Comparison of ENCODE assay signal across 25 cellular contexts in genomic region chr11:12321217-12321937, GRCh38. TPM values are rescaled to one million over a fixed set of nuclear protein-coding genes. Genes with fewer than 3 reads are reported as not detected.
DNase-seq lines count a peak whose midpoint lies in the region; ATAC-seq, FAIRE-seq and TF ChIP-seq lines count a peak whose summit lies in the region.
"Had no signal": no experiment of that assay in that cellular context is flagged by ENCODE, and none has a peak within 500 bp of the region (broad histone marks: within the 10 kb centered on the region; RNA-seq: fewer than 3 reads in every experiment).

No MANE protein-coding gene starts in this region.

- TF ChIP-seq RAD21 in HepG2 (CRISPR knock-in tag; IDR thresholded peaks at IDR 0.05) = no peak

- ATAC-seq in HepG2 (no peak), right lobe of liver (no peak)
- ATAC-seq: activated T-helper 17 cell treated with anti-CD3 and anti-CD28 coated beads, Interleukin-2, amount 50 U/mL, for 72 hours; left lung had no signal

- intact Hi-C loops in HepG2 (cut with micrococcal nuclease; ENCODE audit: unreplicated experiment) (no loop called here), right lobe of liver (cut with DNase I) (no loop called here), MCF 10A (cut with micrococcal nuclease) (no loop called here)

- H3K79me1 ChIP-seq in mesenchymal stem cell (replicated peaks; ENCODE audit: low read length, poor library complexity, severe bottlenecking) = no peaks in the 10 kb centered on the region

- no peaks in the 10 kb centered on the region for H3K36me3 Mint-ChIP-seq in MCF 10A (ENCODE audit: insufficient read depth, unreplicated experiment)

- no peak overlapping the region for H3K27ac Mint-ChIP-seq in MCF 10A (ENCODE audit: low read depth, unreplicated experiment)
- H3K27ac Mint-ChIP-seq: HFFc6 had no signal

- H2BK15ac ChIP-seq in mesenchymal stem cell (ENCODE audit: low read depth, poor library complexity, severe bottlenecking) = no peak overlapping the region

- H3K4me2 ChIP-seq in HepG2 (ENCODE audit: low read depth, low read length) (no peak overlapping the region), mesenchymal stem cell (ENCODE audit: low read length, poor library complexity, severe bottlenecking) (no peak overlapping the region)

- H3K27ac ChIP-seq in HepG2 (ENCODE audit: extremely low read length, insufficient read depth, low read length) (no peak overlapping the region), right lobe of liver (no peak overlapping the region), mesenchymal stem cell (ENCODE audit: low read length, poor library complexity, severe bottlenecking) (no peak overlapping the region)
- H3K27ac ChIP-seq: 22Rv1, breast epithelium, coronary artery, left lung, spleen had no signal

- H2BK5ac ChIP-seq in mesenchymal stem cell (ENCODE audit: low read depth, low read length, poor library complexity, severe bottlenecking) = no peak overlapping the region

- H2BK12ac ChIP-seq in mesenchymal stem cell (ENCODE audit: low read length in 2 of 2) = peak overlapping the region in 1 of 2 experiments; percentile 84

- H3K9me3 ChIP-seq in HepG2 (ENCODE audit: low read length) (no peaks in the 10 kb centered on the region), right lobe of liver (no peaks in the 10 kb centered on the region), mesenchymal stem cell (ENCODE audit: control insufficient read depth, low read length) (peaks cover 10% of the 10 kb centered on the region)

- H3K9ac ChIP-seq in HepG2 (ENCODE audit: insufficient read depth, low read depth, low read length) (no peak overlapping the region), mesenchymal stem cell (ENCODE audit: low read length) (no peak overlapping the region)

- H2BK120ac ChIP-seq in mesenchymal stem cell (ENCODE audit: low read depth, low read length) = no peak overlapping the region

- peak overlapping the region in 1 of 2 experiments; percentile 17 for H3K18ac ChIP-seq in mesenchymal stem cell (ENCODE audit: low read depth in 1 of 2, low read length in 2 of 2)

- H2AFZ ChIP-seq in HepG2 (ENCODE audit: low read length) = no peak overlapping the region
- no peak overlapping the region for H2AFZ ChIP-seq in mesenchymal stem cell (ENCODE audit: low read depth, low read length)

- WGBS in HepG2 (ENCODE audit: low lambda C conversion rate) = 14% methylated on average over 8 of the region's 8 CpGs
- 84% methylated on average over 8 of the region's 8 CpGs for WGBS in right lobe of liver (ENCODE audit: insufficient coverage, low coverage, low lambda C conversion rate, missing lambda C conversion rate)
- WGBS in mesenchymal stem cell = 83% methylated on average over 7 of the region's 8 CpGs

- TF ChIP-seq POLR2A in HepG2 (IDR thresholded peaks at IDR 0.05; ENCODE audit: insufficient read depth in 1 of 2, low read depth in 2 of 2, low read length in 2 of 2) (no peak), right lobe of liver (IDR thresholded peaks at IDR 0.05) (no peak)

- H3K9me3 Mint-ChIP-seq in MCF 10A (ENCODE audit: unreplicated experiment) = peaks cover 8% of the 10 kb centered on the region

- no peaks in the 10 kb centered on the region for H3K27me3 Mint-ChIP-seq in MCF 10A (ENCODE audit: insufficient read depth, unreplicated experiment)
- H3K27me3 Mint-ChIP-seq: activated T-helper 17 cell treated with anti-CD3 and anti-CD28 coated beads, Interleukin-2, amount 50 U/mL, for 72 hours had no signal

- in situ Hi-C loops in HepG2 (cut with HindIII; ENCODE audit: extremely low pct_ligation_motif_present, low pct_unique_long_range_greater_than_20kb) = loop anchor here (25.0 kb wide), 1 partner anchor 866 kb away; no protein-coding TSS in a partner anchor
- in situ Hi-C loops in GM13977 (cut with MboI; ENCODE audit: low pct_unique_long_range_greater_than_20kb, low sequenced_read_pairs, unreplicated experiment) = no loop called here

- H3K4me3 ChIP-seq in HepG2 (replicated peaks in 1 of 3; ENCODE audit: insufficient read depth in 1 of 3, low read depth in 2 of 3, low read length in 3 of 3) (no peak overlapping the region), right lobe of liver (no peak overlapping the region), mesenchymal stem cell (ENCODE audit: insufficient read depth in 1 of 2, low read depth in 1 of 2, low read length in 2 of 2) (no peak overlapping the region)
- H3K4me3 ChIP-seq: breast epithelium, coronary artery, left lung, spleen, stomach had no signal

- no peaks in the 10 kb centered on the region for H3K4me1 Mint-ChIP-seq in MCF 10A (ENCODE audit: insufficient read depth, unreplicated experiment)

- H4K91ac ChIP-seq in mesenchymal stem cell (ENCODE audit: low read length) = peak overlapping the region; percentile 79

- TF ChIP-seq EP300 in HepG2 (IDR thresholded peaks at IDR 0.05; ENCODE audit: low read depth in 2 of 2, low read length in 2 of 2) (no peak), HepG2 (CRISPR knock-in tag; IDR thresholded peaks at IDR 0.05; ENCODE audit: borderline replicate concordance) (no peak)

- TF ChIP-seq CTCF in HepG2 (CRISPR knock-in tag; IDR thresholded peaks at IDR 0.05) = no peak
- no peak for TF ChIP-seq CTCF in right lobe of liver (IDR thresholded peaks at IDR 0.05)
- TF ChIP-seq CTCF in GM13977 (IDR thresholded peaks at IDR 0.05; ENCODE audit: extremely low read depth, insufficient read depth, missing control alignments) = no peak
- no peak for TF ChIP-seq CTCF in MCF 10A (IDR thresholded peaks at IDR 0.05; ENCODE audit: unreplicated experiment)

- H3K79me2 ChIP-seq in HepG2 (ENCODE audit: insufficient read depth, low read length) = no peaks in the 10 kb centered on the region

- H3K27me3 ChIP-seq in HepG2 (ENCODE audit: control insufficient read depth in 1 of 2, insufficient read depth in 2 of 2, low read length in 2 of 2) (peaks cover 1 to 15% of the 10 kb centered on the region in 2 experiments; a peak in 1 of 5 replicates), right lobe of liver (no peaks in the 10 kb centered on the region), mesenchymal stem cell (ENCODE audit: control insufficient read depth in 1 of 2, insufficient read depth in 1 of 2, low read length in 2 of 2) (no peaks in the 10 kb centered on the region)
- H3K27me3 ChIP-seq: breast epithelium, left lung, spleen, stomach had no signal

- H3K4me3 Mint-ChIP-seq in MCF 10A (ENCODE audit: unreplicated experiment) = no peak overlapping the region
- H3K4me3 Mint-ChIP-seq: activated T-helper 17 cell treated with anti-CD3 and anti-CD28 coated beads, Interleukin-2, amount 50 U/mL, for 72 hours; HFFc6; neural crest cell had no signal

- no TSS peak for BruUV-seq in HepG2 (replicated peaks; lab: Mats Ljungman, UMichigan)
- BruUV-seq in MCF 10A (replicated peaks; lab: Mats Ljungman, UMichigan) = no TSS peak

- no peaks in the 10 kb centered on the region for H3K36me3 ChIP-seq in HepG2 (replicated peaks in 1 of 2; ENCODE audit: control insufficient read depth in 1 of 2, insufficient read depth in 2 of 2, low read length in 2 of 2)
- H3K36me3 ChIP-seq in right lobe of liver = no peaks in the 10 kb centered on the region
- peaks cover 0 to 3% of the 10 kb centered on the region in 2 experiments for H3K36me3 ChIP-seq in mesenchymal stem cell (ENCODE audit: control insufficient read depth in 1 of 2, insufficient read depth in 2 of 2, low read depth in 1 of 2, low read length in 2 of 2)
- H3K36me3 ChIP-seq: breast epithelium, spleen, stomach had no signal

- peak; percentile 32 for DNase-seq in DMS153 (lab: John Stamatoyannopoulos, UW)
- no peak for DNase-seq in DMS153 treated with DMSO at 0.1 percent for 48 hours (lab: John Stamatoyannopoulos, UW; ENCODE audit: unreplicated experiment)
- DNase-seq in HepG2 (ENCODE audit: low spot score) = no peak
- DNase-seq in right lobe of liver = no peak
- no peak for DNase-seq in mesenchymal stem cell
- DNase-seq in GM13977 (ENCODE audit: low spot score) = no peak
- no peak for DNase-seq in MCF 10A (ENCODE audit: unreplicated experiment)
- no peak for DNase-seq in NCI-H1092 treated with DMSO at 0.1 percent for 48 hours (lab: John Stamatoyannopoulos, UW)
- DNase-seq: activated CD4-positive, CD25-positive, alpha-beta regulatory T cell; AML-193; Caco-2; HFFc6; left lung; midbrain; MM.1S; NCI-H187 treated with DMSO at 0.1 percent for 48 hours; NCI-H446; spleen; stomach; T1000 had no signal

- H2AK5ac ChIP-seq in mesenchymal stem cell (ENCODE audit: low read length, severe bottlenecking) = no peak overlapping the region

- CTCF ChIA-PET in HepG2 (lab: Yijun Ruan, JAX; ENCODE audit: low intra/inter-chr PET ratio, low total read pairs) = no interaction called here
- CTCF ChIA-PET in MCF 10A (lab: Yijun Ruan, JAX) = interaction anchor here (0.6 to 4.2 kb wide), 3 partner anchors 9 to 572 kb away, joined by 3 to 33 read pairs (median 4); no protein-coding TSS in a partner anchor

- H3K23ac ChIP-seq in mesenchymal stem cell (ENCODE audit: low read length in 2 of 2) = no peak overlapping the region

- H3K14ac ChIP-seq in mesenchymal stem cell (ENCODE audit: low read length in 2 of 2) = no peak overlapping the region

- FAIRE-seq in HepG2 (lab: Jason Lieb, UNC) = no peak

- peak overlapping the region; percentile 41 for H4K8ac ChIP-seq in mesenchymal stem cell (ENCODE audit: low read length)

- no peaks in the 10 kb centered on the region for H3K4me1 ChIP-seq in HepG2 (ENCODE audit: insufficient read depth, low read length)
- H3K4me1 ChIP-seq in right lobe of liver = no peaks in the 10 kb centered on the region
- H3K4me1 ChIP-seq in mesenchymal stem cell (ENCODE audit: control insufficient read depth, insufficient read depth, low read depth, low read length) = no peaks in the 10 kb centered on the region
- H3K4me1 ChIP-seq: breast epithelium, Caco-2 had no signal

- POLR2A ChIA-PET in HepG2 (lab: Yijun Ruan, JAX) = no interaction called here
- POLR2A ChIA-PET in MCF 10A (lab: Yijun Ruan, JAX) = interaction anchor here (0.6 kb wide), 1 partner anchor 9 kb away, joined by 5 read pairs; no protein-coding TSS in a partner anchor

- no peak overlapping the region for H3K4ac ChIP-seq in mesenchymal stem cell (ENCODE audit: low read depth in 1 of 2, low read length in 2 of 2)

- H4K20me1 ChIP-seq in HepG2 (ENCODE audit: insufficient read depth, low read length) = no peaks in the 10 kb centered on the region

RNA-seq across cellular contexts. Expression of gene PARVA, which starts 56.0 kb away (rescaled TPM):
- 9.1 and 10.5 TPM in 2 replicates for total RNA-seq in HepG2 (2016; rRNA removed; fragmentation: Illumina TruSeq; extraction: Trizol)
- 1.8 and 2.2 TPM in 2 replicates for total RNA-seq in HepG2 (2016; cell fraction: cytosol; rRNA removed; fragmentation: Illumina TruSeq; extraction: Trizol; ENCODE audit: low read depth)
- 8.6 and 9.5 TPM in 2 replicates for total RNA-seq in HepG2 (2016; cell fraction: insoluble cytoplasmic fraction; rRNA removed; fragmentation: Illumina TruSeq; extraction: Trizol)
- total RNA-seq in HepG2 (2016; cell fraction: membrane; rRNA removed; fragmentation: Illumina TruSeq; extraction: Trizol) = 3.8 and 4.3 TPM in 2 replicates
- 7.8 and 8.1 TPM in 2 replicates for total RNA-seq in HepG2 (2016; cell fraction: nucleus; rRNA removed; fragmentation: Illumina TruSeq; extraction: Trizol)
- polyA plus RNA-seq in HepG2 (2011; rRNA removed) = 5.2 and 5.9 TPM in 2 replicates
- polyA plus RNA-seq in HepG2 (2011; cell fraction: cytosol; rRNA removed) = 4.1 and 4.7 TPM in 2 replicates
- polyA plus RNA-seq in HepG2 (2011; cell fraction: nucleus; rRNA removed) = 4.3 and 5.3 TPM in 2 replicates
- 4.4 and 5.2 TPM in 2 replicates for polyA plus RNA-seq in HepG2 (2012)
- polyA plus RNA-seq in HepG2 (2016; cell fraction: cytosol; fragmentation: Illumina TruSeq; extraction: Trizol; ENCODE audit: low read depth) = 2.5 and 3.0 TPM in 2 replicates
- polyA plus RNA-seq in HepG2 (2016; cell fraction: insoluble cytoplasmic fraction; fragmentation: Illumina TruSeq; extraction: Trizol; ENCODE audit: low read depth) = 12.6 and 15.7 TPM in 2 replicates
- 3.6 and 4.7 TPM in 2 replicates for polyA plus RNA-seq in HepG2 (2016; cell fraction: membrane; fragmentation: Illumina TruSeq; extraction: Trizol; ENCODE audit: low read depth)
- 9.2 and 10.3 TPM in 2 replicates for polyA plus RNA-seq in HepG2 (2016; cell fraction: nucleus; fragmentation: Illumina TruSeq; extraction: Trizol; ENCODE audit: insufficient read depth, low read depth)
- polyA minus RNA-seq in HepG2 (2011; rRNA and poly(A)+ RNA removed; ENCODE audit: low replicate concordance) = 9.6 and 41.7 TPM in 2 replicates
- 5.2 and 5.6 TPM in 2 replicates for polyA minus RNA-seq in HepG2 (2011; cell fraction: cytosol; rRNA and poly(A)+ RNA removed)
- 8.2 and 10.3 TPM in 2 replicates for polyA minus RNA-seq in HepG2 (2011; cell fraction: nucleus; rRNA and poly(A)+ RNA removed)
- 10 to 100 TPM; 11.1 to 27.5 (median 21.8) TPM for total RNA-seq in right lobe of liver
- polyA plus RNA-seq in mesenchymal stem cell (2013, experiment 1 of 2) = 109 TPM
- 110 TPM for polyA plus RNA-seq in mesenchymal stem cell (2013, experiment 2 of 2)
- 26.5 and 36.7 TPM in 2 replicates for total RNA-seq in MCF 10A (2022)
